Comparison of ENCODE assay signal across 8 cellular contexts in the genomic region with DNA sequence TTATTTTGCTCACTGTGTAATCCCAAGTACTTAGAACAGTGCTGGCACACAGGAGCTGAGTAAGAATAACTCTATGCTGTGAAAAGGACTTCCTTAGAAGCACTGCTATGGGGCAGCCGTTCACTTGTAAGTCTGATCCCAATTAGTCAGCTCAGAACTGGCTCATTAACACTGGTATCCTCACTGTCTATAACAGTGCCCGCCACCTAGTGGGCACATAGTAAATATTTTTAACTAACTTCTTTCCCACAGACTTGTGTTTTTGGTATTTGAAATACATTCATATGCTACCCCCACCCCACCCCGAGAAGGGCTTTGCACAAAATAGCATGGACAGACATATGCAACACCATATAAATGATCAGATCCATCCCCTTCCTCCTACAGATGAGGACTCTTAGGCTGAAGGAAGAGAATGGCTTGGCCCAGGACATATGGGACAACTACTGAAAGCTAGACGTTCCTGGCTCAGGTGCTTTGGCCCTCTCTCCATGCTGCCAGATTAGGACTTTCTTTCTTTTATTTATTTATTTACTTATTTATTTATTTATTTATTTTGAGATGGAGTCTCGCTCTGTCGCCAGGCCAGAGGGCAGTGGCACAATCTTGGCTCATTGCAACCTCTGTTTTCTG. TPM values are rescaled to one million over a fixed set of nuclear protein-coding genes. Genes with fewer than 3 reads are reported as not detected.
DNase-seq lines count a peak whose midpoint lies in the region; ATAC-seq, FAIRE-seq and TF ChIP-seq lines count a peak whose summit lies in the region.

No MANE protein-coding gene starts in this region.

- no peaks in the 10 kb centered on the region for H3K9me2 ChIP-seq in MM.1S (replicated peaks; ENCODE audit: insufficient read depth, low read length)
- H3K9me2 ChIP-seq in SK-N-SH, result no peaks in the 10 kb centered on the region

- H3K27me3 ChIP-seq in MM.1S (replicated peaks; ENCODE audit: insufficient read depth, low read length) (no peaks in the 10 kb centered on the region), SK-N-SH (ENCODE audit: insufficient read depth) (no peaks in the 10 kb centered on the region), K562 (ENCODE audit: control insufficient read depth in 2 of 2, insufficient read depth in 2 of 2, low read length in 2 of 2) (no peaks in the 10 kb centered on the region)

- intact Hi-C loops in K562 (cut with micrococcal nuclease), result loop anchor here (1.0 kb wide), 1 partner anchor 281 kb away; no protein-coding TSS in a partner anchor

- TF ChIP-seq CTCF in GM12864 (IDR thresholded peaks at IDR 0.05; ENCODE audit: low read depth, low read length, missing control alignments) (peak; percentile 63), MM.1S (IDR thresholded peaks at IDR 0.05; ENCODE audit: low read length) (peak; percentile 63), SK-N-SH (IDR thresholded peaks at IDR 0.05) (peak; percentile 83), K562 (IDR thresholded peaks at IDR 0.05 in 2 of 3, conservative IDR thresholded peaks at IDR 0.05 in 1 of 3; ENCODE audit: insufficient read depth in 2 of 3, low read depth in 1 of 3, low read length in 3 of 3) (peak; percentile 55 to 66 (median 62))

- DNase-seq in GM12864 (ENCODE audit: low read depth) (peak; percentile 68), H54 (ENCODE audit: insufficient read length, low spot score) (peak; percentile 7), MM.1S (peak; percentile 72), SK-N-SH (peak; percentile 10), K562 (ENCODE audit: extremely low read depth in 1 of 4, low spot score in 3 of 4) (peak; percentile 45 to 67 (median 46)), iris pigment epithelial cell (ENCODE audit: low read depth) (peak; percentile 29)
- peak; percentile 16 for DNase-seq in stimulated activated CD4-positive, alpha-beta T cell treated with anti-CD3 and anti-CD28 coated beads, Interleukin-2, amount 100 ng/mL, for 4 hours (ENCODE audit: low read depth)

- H4K20me1 ChIP-seq in MM.1S (ENCODE audit: insufficient read depth, low read length) (no peaks in the 10 kb centered on the region), SK-N-SH (ENCODE audit: insufficient read depth) (peaks cover 7% of the 10 kb centered on the region; the same call in 1 of the 2 replicates), K562 (replicated peaks; ENCODE audit: control insufficient read depth, insufficient read depth, low read length) (no peaks in the 10 kb centered on the region)

- no peaks in the 10 kb centered on the region for H3K9me1 ChIP-seq in K562 (ENCODE audit: control insufficient read depth, insufficient read depth, low read length)

- 49% methylated on average over 6 of the region's 6 CpGs for WGBS in SK-N-SH (ENCODE audit: low lambda C conversion rate)
- WGBS in K562 (ENCODE audit: insufficient coverage, low coverage, missing lambda C conversion rate), result 28% methylated on average over 6 of the region's 6 CpGs

- 0 out of 2 replicates have a peak, but pooled peaks cover 4% of the 10 kb centered on the region for H3K79me2 ChIP-seq in MM.1S (ENCODE audit: low read length)
- H3K79me2 ChIP-seq in SK-N-SH (ENCODE audit: insufficient read depth), result peaks cover 11% of the 10 kb centered on the region; the same call in 1 of the 2 replicates
- H3K79me2 ChIP-seq in K562 (ENCODE audit: control insufficient read depth, insufficient read depth, low read length), result no peaks in the 10 kb centered on the region

- POLR2A ChIA-PET in SK-N-SH (lab: Yijun Ruan, JAX), result no interaction called here
- POLR2A ChIA-PET in K562 (lab: Yijun Ruan, JAX), result no interaction called here

- ATAC-seq in K562 (peak; percentile 94), GM19467 (IDR thresholded peaks at IDR 0.05; ENCODE audit: unreplicated experiment) (no peak)

- no TSS peak for BruUV-seq in K562 (replicated peaks; lab: Mats Ljungman, UMichigan)

- TF ChIP-seq EP300 in SK-N-SH (IDR thresholded peaks at IDR 0.05; ENCODE audit: borderline replicate concordance in 1 of 2, low read depth in 1 of 2, low read length in 1 of 2), result no peak
- TF ChIP-seq EP300 in K562 (IDR thresholded peaks at IDR 0.05; ENCODE audit: low read length), result no peak

- H3K27ac ChIP-seq in MM.1S (ENCODE audit: low read length), result peak overlapping the region; percentile 83; the same call in 1 of the 2 replicates
- peak overlapping the region in 1 of 2 experiments; percentile 22; a peak in 1 of 4 replicates for H3K27ac ChIP-seq in SK-N-SH (ENCODE audit: low read depth in 2 of 2, low read length in 1 of 2)
- no peak overlapping the region for H3K27ac ChIP-seq in K562 (ENCODE audit: extremely low read depth, low read depth, low read length)

- H3F3A ChIP-seq in MM.1S (ENCODE audit: insufficient read depth, low read length), result peaks cover 22% of the 10 kb centered on the region
- H3F3A ChIP-seq in SK-N-SH (replicated peaks; ENCODE audit: insufficient read depth), result peaks cover 52% of the 10 kb centered on the region

- H3K4me1 ChIP-seq in MM.1S (ENCODE audit: low read length) (peaks cover 18% of the 10 kb centered on the region), SK-N-SH (ENCODE audit: control insufficient read depth in 1 of 2, insufficient read depth in 2 of 2, low read depth in 1 of 2, low read length in 1 of 2) (no peaks in the 10 kb centered on the region; a peak in 2 of 4 replicates), K562 (replicated peaks in 1 of 2; ENCODE audit: control insufficient read depth in 2 of 2, insufficient read depth in 2 of 2, low read length in 2 of 2) (no peaks in the 10 kb centered on the region)

- CTCF ChIA-PET in SK-N-SH (lab: Yijun Ruan, JAX) (interaction anchor here (0.6 to 7.1 kb wide), 54 partner anchors 8 to 303 kb away, joined by 3 to 150 read pairs (median 4); no protein-coding TSS in a partner anchor), K562 (lab: Yijun Ruan, JAX; ENCODE audit: low intra/inter-chr PET ratio) (interaction anchor here (1.3 kb wide), 1 partner anchor 237 kb away, joined by 10 read pairs; no protein-coding TSS in a partner anchor)

- H3K36me3 ChIP-seq in MM.1S (replicated peaks; ENCODE audit: insufficient read depth, low read length) (no peaks in the 10 kb centered on the region), SK-N-SH (replicated peaks in 1 of 2; ENCODE audit: control insufficient read depth in 1 of 2, insufficient read depth in 2 of 2, low read length in 1 of 2) (peaks cover 75 to 81% of the 10 kb centered on the region in 2 experiments), K562 (ENCODE audit: control insufficient read depth, insufficient read depth, low read length) (no peaks in the 10 kb centered on the region)

- FAIRE-seq in H54 (lab: Jason Lieb, UNC) (no peak), K562 (lab: Jason Lieb, UNC) (peak; percentile 80)

- no peak overlapping the region for H3K9ac ChIP-seq in MM.1S (ENCODE audit: low read length)
- H3K9ac ChIP-seq in SK-N-SH, result no peak overlapping the region
- no peak overlapping the region for H3K9ac ChIP-seq in K562 (ENCODE audit: insufficient read depth in 1 of 2, low read depth in 2 of 2, low read length in 2 of 2)

- no peak overlapping the region for H3K4me3 ChIP-seq in GM12864 (ENCODE audit: low read depth, low read length)
- H3K4me3 ChIP-seq in MM.1S (ENCODE audit: low read length), result no peak overlapping the region
- H3K4me3 ChIP-seq in SK-N-SH (ENCODE audit: low read depth in 2 of 2, low read length in 1 of 2), result no peak overlapping the region
- no peak overlapping the region for H3K4me3 ChIP-seq in K562

- in situ Hi-C loops in K562 (cut with MboI), result loop anchor here (25.0 kb wide), 1 partner anchor 708 kb away; a partner anchor contains a TSS

- H2AFZ ChIP-seq in MM.1S (ENCODE audit: low read length), result no peak overlapping the region
- H2AFZ ChIP-seq in SK-N-SH (ENCODE audit: low read depth), result no peak overlapping the region
- H2AFZ ChIP-seq in K562 (ENCODE audit: low read depth, low read length), result 0 out of 2 replicates have a peak overlapping the region, but pooled peaks have one; percentile 14

- no peak overlapping the region for H3K4me2 ChIP-seq in MM.1S (ENCODE audit: low read depth, low read length)
- H3K4me2 ChIP-seq in SK-N-SH, result no peak overlapping the region
- H3K4me2 ChIP-seq in K562 (ENCODE audit: insufficient read depth, low read length), result no peak overlapping the region

- H3K9me3 ChIP-seq in MM.1S (replicated peaks; ENCODE audit: insufficient read depth, low read length) (no peaks in the 10 kb centered on the region), SK-N-SH (no peaks in the 10 kb centered on the region), K562 (replicated peaks; ENCODE audit: control insufficient read depth, insufficient read depth, low read depth, low read length) (no peaks in the 10 kb centered on the region)

- TF ChIP-seq RAD21 in SK-N-SH (IDR thresholded peaks at IDR 0.05; ENCODE audit: low read length), result peak; percentile 62
- TF ChIP-seq RAD21 in K562 (CRISPR knock-in tag; conservative IDR thresholded peaks at IDR 0.05 in 1 of 2, IDR thresholded peaks at IDR 0.05 in 1 of 2), result peak; percentile 30 to 66; a peak in 2 of 4 replicates

- TF ChIP-seq POLR2A in H54 (IDR thresholded peaks at IDR 0.05; ENCODE audit: low read depth, low read length), result no peak
- TF ChIP-seq POLR2A in K562 (conservative IDR thresholded peaks at IDR 0.05), result no peak

TF ChIP-seq in SK-N-SH, 30 proteins besides CTCF, POLR2A, EP300 and RAD21 (continues in another document):
- TF ChIP-seq SMC3 (IDR thresholded peaks at IDR 0.05; ENCODE audit: low read depth, low read length), result peak; percentile 51

TF ChIP-seq in K562, 482 proteins besides CTCF, POLR2A, EP300 and RAD21 (continues in another document):
- TF ChIP-seq CBX3 (IDR thresholded peaks at IDR 0.05; ENCODE audit: borderline replicate concordance in 1 of 2, low read length in 2 of 2), result no peak

RNA-seq across cellular contexts. Expression of a gene that starts 47.1 kb away (rescaled TPM):
- polyA plus RNA-seq in SK-N-SH (2012; rRNA removed), result 64.3 and 64.5 TPM in 2 replicates
- polyA plus RNA-seq in SK-N-SH (2012; cell fraction: cytosol; rRNA removed), result 52.4 and 54.5 TPM in 2 replicates
- 282 and 332 TPM in 2 replicates for polyA plus RNA-seq in SK-N-SH (2012; cell fraction: nucleus; rRNA removed)
- total RNA-seq in K562 (2011; cell fraction: chromatin; rRNA removed; ENCODE audit: low replicate concordance), result 25.4 and 91.0 TPM in 2 replicates
- total RNA-seq in K562 (2011; cell fraction: nucleolus; rRNA removed), result 14.0 and 27.6 TPM in 2 replicates
- total RNA-seq in K562 (2011; cell fraction: nucleoplasm; rRNA removed), result 41.6 and 57.9 TPM in 2 replicates
- total RNA-seq in K562 (2014; rRNA removed), result 14.6 and 16.2 TPM in 2 replicates
- 21.9 and 24.6 TPM in 2 replicates for total RNA-seq in K562 (2014; rRNA removed; fragmentation: Illumina TruSeq; extraction: Trizol)
- total RNA-seq in K562 (2015; rRNA removed; fragmentation: Illumina TruSeq; extraction: Trizol), result 15.3 and 15.6 TPM in 2 replicates
- total RNA-seq in K562 (2021), result 20.3 and 21.8 TPM in 2 replicates
- 3.5 and 6.7 TPM in 2 replicates for polyA plus RNA-seq in K562 (2011; rRNA removed)
- 2.0 and 3.9 TPM in 2 replicates for polyA plus RNA-seq in K562 (2011; cell fraction: cytosol; rRNA removed)
- 11.3 and 29.1 TPM in 2 replicates for polyA plus RNA-seq in K562 (2011; cell fraction: nucleus; rRNA removed)
- polyA plus RNA-seq in K562 (2012), result 10.0 and 20.2 TPM in 2 replicates
- polyA plus RNA-seq in K562 (2014; fragmentation: Illumina TruSeq; extraction: Trizol), result 11.5 and 13.3 TPM in 2 replicates
- 1 to 10 TPM; 5.2 to 5.7 TPM for polyA plus RNA-seq in K562 (2014; fragmentation: Nextera tagmentation; extraction: Ambion mirVana)
- polyA plus RNA-seq in K562 (2014; rRNA removed), result 10.5 and 10.9 TPM in 2 replicates
- 25.1 and 32.6 TPM in 2 replicates for polyA minus RNA-seq in K562 (2011; rRNA and poly(A)+ RNA removed)
- polyA minus RNA-seq in K562 (2011; cell fraction: cytosol; rRNA and poly(A)+ RNA removed), result 5.7 and 9.4 TPM in 2 replicates
- polyA minus RNA-seq in K562 (2011; cell fraction: nucleus; rRNA and poly(A)+ RNA removed), result 38.4 and 44.3 TPM in 2 replicates

Comparison
In these comparisons a context has a peak if more than half of its experiments do, and no peak if none do; other contexts are left out.
1. DNase-seq: peak in every context shown above with its lines; median percentile 72 in MM.1S; 68 in GM12864; 46 in K562; 29 in iris pigment epithelial cell; 16 in stimulated activated CD4-positive, alpha-beta T cell treated with anti-CD3 and anti-CD28 coated beads, Interleukin-2, amount 100 ng/mL, for 4 hours; 10 in SK-N-SH; 7 in H54.